In the genomic region with DNA sequence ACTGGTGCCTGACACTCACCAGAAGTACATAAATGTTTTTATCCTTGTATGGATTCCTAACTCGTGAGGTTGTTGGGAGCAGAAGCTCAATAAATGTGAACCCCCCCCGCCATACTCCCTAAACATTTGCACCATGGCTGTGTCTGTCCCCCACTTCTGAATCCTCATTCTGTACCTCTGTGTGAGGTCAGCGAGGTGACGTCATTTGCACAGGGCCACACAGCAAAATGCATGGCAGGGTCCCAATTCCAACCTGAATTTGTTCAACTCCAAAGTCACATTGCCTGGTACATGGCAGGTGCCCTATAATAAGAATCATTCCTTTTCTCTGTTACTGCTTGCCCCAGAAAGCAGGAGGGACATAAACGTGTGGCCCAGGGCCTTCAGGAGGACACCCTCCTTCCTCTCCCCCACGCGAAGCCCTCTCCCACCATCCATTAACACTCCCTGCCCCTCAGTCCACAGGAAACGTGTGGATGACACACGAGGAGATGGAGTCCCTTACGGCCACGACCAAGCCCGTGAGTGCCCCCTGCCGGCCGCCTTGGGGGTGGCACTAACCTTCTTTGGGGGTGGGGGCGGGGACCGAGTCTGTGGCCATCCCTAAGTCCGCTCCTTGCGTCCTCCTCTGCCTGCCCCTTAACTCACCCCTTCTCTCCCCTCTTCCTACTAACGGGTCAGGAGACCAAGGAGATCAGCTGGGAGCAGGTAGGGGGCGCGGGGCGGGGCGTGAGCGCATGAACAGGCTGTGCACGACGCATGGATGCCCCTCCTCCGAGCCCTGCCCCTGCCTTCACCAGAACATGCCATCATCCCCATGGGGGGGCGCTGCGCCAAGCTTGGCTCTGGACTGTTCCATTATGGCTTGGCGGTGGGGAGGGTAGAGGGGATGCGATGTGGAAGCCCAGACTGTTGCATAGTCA, we compare ENCODE assay signal across 8 cellular contexts. TPM values are rescaled to one million over a fixed set of nuclear protein-coding genes. Genes with fewer than 3 reads are reported as not detected.
DNase-seq lines count a peak whose midpoint lies in the region; TF ChIP-seq lines count a peak whose summit lies in the region.

No MANE protein-coding gene starts in this region.

- no peaks in the 10 kb centered on the region for H3K36me3 ChIP-seq in OCI-LY7 (ENCODE audit: insufficient read depth, low read length)

- CTCF ChIA-PET in OCI-LY7 (lab: Charles Lee; ENCODE audit: unreplicated experiment): no interaction called here

- no peaks in the 10 kb centered on the region for H3K36me3 Mint-ChIP-seq in nephron progenitor cell (ENCODE audit: low read depth)

- H3K4me1 Mint-ChIP-seq in nephron progenitor cell: peaks cover 62% of the 10 kb centered on the region

- intact Hi-C loops in OCI-LY7 (cut with micrococcal nuclease; ENCODE audit: unreplicated experiment): loop anchor here (2.0 kb wide), 1 partner anchor 49 kb away; no protein-coding TSS in a partner anchor

- H3K4me2 ChIP-seq in OCI-LY7 (ENCODE audit: low read length): peak overlapping the region; percentile 67

- peak; percentile 97 for TF ChIP-seq CTCF in OCI-LY7 (conservative IDR thresholded peaks at IDR 0.05; ENCODE audit: low read length)
- peak; percentile 73 for TF ChIP-seq CTCF in fibroblast of pulmonary artery (IDR thresholded peaks at IDR 0.05; ENCODE audit: low read length, missing control alignments)
- TF ChIP-seq CTCF in nephron progenitor cell (IDR thresholded peaks at IDR 0.05): peak; percentile 89

- no peaks in the 10 kb centered on the region for H4K20me1 ChIP-seq in OCI-LY7 (ENCODE audit: insufficient read depth, low read length)

- peaks cover 22% of the 10 kb centered on the region for H3K4me1 ChIP-seq in OCI-LY7 (ENCODE audit: insufficient read depth, low read length, poor library complexity, severe bottlenecking)

- peak overlapping the region; percentile 57; the same call in 1 of the 2 replicates for H2AFZ ChIP-seq in OCI-LY7 (ENCODE audit: low read length)

- BruUV-seq in OCI-LY7 (replicated peaks; lab: Mats Ljungman, UMichigan): no TSS peak

- peaks cover 6% of the 10 kb centered on the region for H3K27me3 Mint-ChIP-seq in nephron progenitor cell (ENCODE audit: low read depth, poor library complexity)

- H3K27ac Mint-ChIP-seq in nephron progenitor cell: peak overlapping the region; percentile 43

- H3K4me3 ChIP-seq in OCI-LY7 (ENCODE audit: low read depth, low read length, poor library complexity, severe bottlenecking) (peak overlapping the region; percentile 60), fibroblast of pulmonary artery (replicated peaks; ENCODE audit: low read depth, low read length) (peak overlapping the region; percentile 38)

- DNase-seq in AG08395 (ENCODE audit: low spot score) (peak; percentile 80), GOT3 (lab: John Stamatoyannopoulos, UW) (peak; percentile 20), OCI-LY7 (ENCODE audit: low spot score) (peak; percentile 93), fibroblast of pulmonary artery (ENCODE audit: low read depth) (peak; percentile 78), nephron progenitor cell (peak; percentile 94), NCI-H2171 (lab: John Stamatoyannopoulos, UW) (no peak)
- peak; percentile 65 to 68 for DNase-seq in activated T-helper 1 cell treated with anti-CD3 and anti-CD28 coated beads, Interleukin-2, amount 50 U/mL, for 16 hours (ENCODE audit: low read depth in 1 of 2, low spot score in 1 of 2)
- peak; percentile 66 for DNase-seq in stimulated activated naive CD4-positive, alpha-beta T cell treated with Interleukin-2 at 50 U/mL for 16 hours (lab: John Stamatoyannopoulos, UW)

- no peak overlapping the region for H3K27ac ChIP-seq in OCI-LY7 (ENCODE audit: low read depth, low read length, poor library complexity, severe bottlenecking)

- H3K9me3 ChIP-seq in OCI-LY7 (ENCODE audit: low read length): no peaks in the 10 kb centered on the region

- POLR2A ChIA-PET in OCI-LY7 (lab: Charles Lee): no interaction called here

- no peaks in the 10 kb centered on the region for H3K79me2 ChIP-seq in OCI-LY7 (ENCODE audit: insufficient read depth, low read depth, low read length)

- no peaks in the 10 kb centered on the region for H3K9me2 ChIP-seq in OCI-LY7 (ENCODE audit: insufficient read depth, low read length)

- no peaks in the 10 kb centered on the region for H3K9me3 Mint-ChIP-seq in nephron progenitor cell

- peak overlapping the region; percentile 81 for H3K4me3 Mint-ChIP-seq in nephron progenitor cell

RNA-seq across cellular contexts. Expression of gene HRC, which starts 9.4 kb away (rescaled TPM):
- total RNA-seq in OCI-LY7 (2014; rRNA removed; shearing (Covaris generic)): not detected in 2 replicates
- not detected in 2 replicates for total RNA-seq in OCI-LY7 (2022)

RNA-seq across cellular contexts. Expression of gene TRPM4, which starts 11.8 kb away (rescaled TPM):
- 11.6 and 20.9 TPM in 2 replicates for total RNA-seq in OCI-LY7 (2014; rRNA removed; shearing (Covaris generic))
- total RNA-seq in OCI-LY7 (2022): 36.2 and 44.2 TPM in 2 replicates

RNA-seq across cellular contexts. Expression of gene PPFIA3, which starts 26.4 kb away (rescaled TPM):
- 17.1 and 21.2 TPM in 2 replicates for total RNA-seq in OCI-LY7 (2014; rRNA removed; shearing (Covaris generic))
- total RNA-seq in OCI-LY7 (2022): 16.2 and 17.8 TPM in 2 replicates

RNA-seq across cellular contexts. Expression of gene C19orf73, which starts 26.8 kb away (rescaled TPM):
- 5.9 and 8.3 TPM in 2 replicates for total RNA-seq in OCI-LY7 (2014; rRNA removed; shearing (Covaris generic))
- total RNA-seq in OCI-LY7 (2022): 2.5 and 4.4 TPM in 2 replicates

RNA-seq across cellular contexts. Expression of gene LIN7B, which starts 31.6 kb away (rescaled TPM):
- total RNA-seq in OCI-LY7 (2014; rRNA removed; shearing (Covaris generic)): 5.5 and 14.7 TPM in 2 replicates
- 3.6 and 4.8 TPM in 2 replicates for total RNA-seq in OCI-LY7 (2022)
